In genomic region chr4:75935628-75936027, GRCh38 we compare ENCODE assay signal across 32 cellular contexts. TPM values are rescaled to one million over a fixed set of nuclear protein-coding genes. Genes with fewer than 3 reads are reported as not detected.
DNase-seq lines count a peak whose midpoint lies in the region; ATAC-seq, FAIRE-seq and TF ChIP-seq lines count a peak whose summit lies in the region.
"Had no signal": no experiment of that assay in that cellular context is flagged by ENCODE, and none has a peak within 500 bp of the region (broad histone marks: within the 10 kb centered on the region; RNA-seq: fewer than 3 reads in every experiment).

No MANE protein-coding gene starts in this region.

- POLR2A ChIA-PET in HepG2 (lab: Yijun Ruan, JAX) = no interaction called here

- no peaks in the 10 kb centered on the region for H3K27me3 Mint-ChIP-seq in central memory CD8-positive, alpha-beta T cell
- H3K27me3 Mint-ChIP-seq: CD4-positive, alpha-beta memory T cell; CD4-positive, CD25-positive, alpha-beta regulatory T cell; CD8-positive, alpha-beta memory T cell had no signal

- no peak overlapping the region for H3K4me3 Mint-ChIP-seq in central memory CD8-positive, alpha-beta T cell
- H3K4me3 Mint-ChIP-seq: CD14-positive monocyte had no signal

- intact Hi-C loops in HepG2 (cut with micrococcal nuclease; ENCODE audit: unreplicated experiment) (no loop called here), right lobe of liver (cut with DNase I) (no loop called here)

- peak overlapping the region; percentile 64 for H3K27ac Mint-ChIP-seq in central memory CD8-positive, alpha-beta T cell (ENCODE audit: low read depth)

- BruUV-seq in HepG2 (replicated peaks; lab: Mats Ljungman, UMichigan) = no TSS peak

- peaks cover 24% of the 10 kb centered on the region for H3K4me1 ChIP-seq in HepG2 (ENCODE audit: insufficient read depth, low read length)
- H3K4me1 ChIP-seq in right lobe of liver = peaks cover 0 to 9% (median 4%) of the 10 kb centered on the region in 4 donors
- H3K4me1 ChIP-seq: BE2C had no signal

- CTCF ChIA-PET in HepG2 (lab: Yijun Ruan, JAX; ENCODE audit: low intra/inter-chr PET ratio, low total read pairs) = no interaction called here

- H3K36me3 ChIP-seq in HepG2 (replicated peaks in 1 of 2; ENCODE audit: control insufficient read depth in 1 of 2, insufficient read depth in 2 of 2, low read length in 2 of 2) = no peaks in the 10 kb centered on the region
- H3K36me3 ChIP-seq in right lobe of liver = peaks cover 0 to 25% (median 0%) of the 10 kb centered on the region in 4 donors

- TF ChIP-seq EP300 in HepG2 (IDR thresholded peaks at IDR 0.05; ENCODE audit: low read depth in 2 of 2, low read length in 2 of 2) (no peak), HepG2 (CRISPR knock-in tag; IDR thresholded peaks at IDR 0.05; ENCODE audit: borderline replicate concordance) (no peak)

- peaks cover 31% of the 10 kb centered on the region for H3K36me3 Mint-ChIP-seq in central memory CD8-positive, alpha-beta T cell (ENCODE audit: insufficient read depth)

- no peaks in the 10 kb centered on the region for H3K9me3 ChIP-seq in HepG2 (ENCODE audit: low read length)
- no peaks in the 10 kb centered on the region for H3K9me3 ChIP-seq in right lobe of liver
- H3K9me3 ChIP-seq: BE2C, BLaER1 had no signal

- H3K79me2 ChIP-seq in HepG2 (ENCODE audit: insufficient read depth, low read length) = no peaks in the 10 kb centered on the region

- 81% methylated on average over 1 of the region's 1 CpG for WGBS in HepG2 (ENCODE audit: low lambda C conversion rate)
- WGBS in right lobe of liver (ENCODE audit: insufficient coverage, low coverage, low lambda C conversion rate, missing lambda C conversion rate) = 85% methylated on average over 1 of the region's 1 CpG

- no peaks in the 10 kb centered on the region for H4K20me1 ChIP-seq in HepG2 (ENCODE audit: insufficient read depth, low read length)
- H4K20me1 ChIP-seq: BLaER1 had no signal

- no peak for TF ChIP-seq RAD21 in HepG2 (CRISPR knock-in tag; IDR thresholded peaks at IDR 0.05)

- FAIRE-seq in HepG2 (lab: Jason Lieb, UNC) = no peak
- FAIRE-seq: GM12878, GM12892, GM18507 had no signal

- H3K27ac ChIP-seq in HepG2 (ENCODE audit: extremely low read length, insufficient read depth, low read length) = no peak overlapping the region
- peak overlapping the region in 1 of 3 donors; percentile 6 for H3K27ac ChIP-seq in right lobe of liver
- H3K27ac ChIP-seq in VCaP = peak overlapping the region; percentile 1; the same call in 1 of the 2 replicates
- H3K27ac ChIP-seq: 22Rv1, BLaER1 had no signal

- no peak for TF ChIP-seq POLR2A in HepG2 (IDR thresholded peaks at IDR 0.05; ENCODE audit: insufficient read depth in 1 of 2, low read depth in 2 of 2, low read length in 2 of 2)
- TF ChIP-seq POLR2A in right lobe of liver (IDR thresholded peaks at IDR 0.05) = no peak

- H3K4me1 Mint-ChIP-seq in central memory CD8-positive, alpha-beta T cell = peaks cover 17% of the 10 kb centered on the region

- H3K4me2 ChIP-seq in HepG2 (ENCODE audit: low read depth, low read length) = no peak overlapping the region

- no peak overlapping the region for H2AFZ ChIP-seq in HepG2 (ENCODE audit: low read length)

- ATAC-seq in HepG2 (no peak), right lobe of liver (no peak)
- ATAC-seq in central memory CD8-positive, alpha-beta T cell (replicated peaks; ENCODE audit: extremely low read depth, poor library complexity, severe bottlenecking) = no peak
- ATAC-seq: GM12878 had no signal

- DNase-seq in HepG2 (ENCODE audit: low spot score) (no peak), right lobe of liver (no peak), NCI-H69 (lab: John Stamatoyannopoulos, UW) (no peak), NCI-H2029 (lab: John Stamatoyannopoulos, UW) (no peak), NOMO-1 treated with DMSO at 0.1 percent for 48 hours (lab: John Stamatoyannopoulos, UW; ENCODE audit: unreplicated experiment) (no peak)
- DNase-seq in central memory CD8-positive, alpha-beta T cell (ENCODE audit: low spot score in 2 of 2) = no peak
- DNase-seq: ACHN; BE2C; C1 segment of cervical spinal cord; CD4-positive, alpha-beta memory T cell; CD4-positive, CD25-positive, alpha-beta regulatory T cell; CD8-positive, alpha-beta memory T cell; COR-L47; DMS 273 treated with DMSO at 0.1 percent for 48 hours; DMS153; DMS53; DMS79; DND-41; EL; GDM1 had no signal

- H3K27me3 ChIP-seq in HepG2 (ENCODE audit: control insufficient read depth in 1 of 2, insufficient read depth in 2 of 2, low read length in 2 of 2) = no peaks in the 10 kb centered on the region
- no peaks in the 10 kb centered on the region for H3K27me3 ChIP-seq in right lobe of liver
- H3K27me3 ChIP-seq: BE2C, BLaER1 had no signal

- in situ Hi-C loops in HepG2 (cut with HindIII; ENCODE audit: extremely low pct_ligation_motif_present, low pct_unique_long_range_greater_than_20kb) = no loop called here

- H3K9ac ChIP-seq in HepG2 (ENCODE audit: insufficient read depth, low read depth, low read length) = no peak overlapping the region
- H3K9ac ChIP-seq: BLaER1 had no signal

- TF ChIP-seq CTCF in HepG2 (CRISPR knock-in tag; IDR thresholded peaks at IDR 0.05) = no peak
- TF ChIP-seq CTCF in right lobe of liver (IDR thresholded peaks at IDR 0.05) = no peak
- no peak for TF ChIP-seq CTCF in VCaP (conservative IDR thresholded peaks at IDR 0.05)

- H3K9me3 Mint-ChIP-seq in central memory CD8-positive, alpha-beta T cell = no peaks in the 10 kb centered on the region
- H3K9me3 Mint-ChIP-seq: CD14-positive monocyte; CD4-positive, CD25-positive, alpha-beta regulatory T cell; CD8-positive, alpha-beta memory T cell had no signal

- H3K4me3 ChIP-seq in HepG2 (replicated peaks in 1 of 3; ENCODE audit: insufficient read depth in 1 of 3, low read depth in 2 of 3, low read length in 3 of 3) (no peak overlapping the region), right lobe of liver (no peak overlapping the region)
- H3K4me3 ChIP-seq: BLaER1, GM12878 had no signal

RNA-seq across cellular contexts. Expression of gene NAAA, which starts 5.2 kb away (rescaled TPM):
- total RNA-seq in HepG2 (2016; rRNA removed; fragmentation: Illumina TruSeq; extraction: Trizol) = 11.7 and 24.6 TPM in 2 replicates
- 5.7 and 7.9 TPM in 2 replicates for total RNA-seq in HepG2 (2016; cell fraction: cytosol; rRNA removed; fragmentation: Illumina TruSeq; extraction: Trizol; ENCODE audit: low read depth)
- 13.0 and 26.7 TPM in 2 replicates for total RNA-seq in HepG2 (2016; cell fraction: insoluble cytoplasmic fraction; rRNA removed; fragmentation: Illumina TruSeq; extraction: Trizol)
- total RNA-seq in HepG2 (2016; cell fraction: membrane; rRNA removed; fragmentation: Illumina TruSeq; extraction: Trizol) = 8.6 and 10.7 TPM in 2 replicates
- 19.9 and 25.7 TPM in 2 replicates for total RNA-seq in HepG2 (2016; cell fraction: nucleus; rRNA removed; fragmentation: Illumina TruSeq; extraction: Trizol)
- polyA plus RNA-seq in HepG2 (2011; rRNA removed) = 20.4 and 22.4 TPM in 2 replicates
- polyA plus RNA-seq in HepG2 (2011; cell fraction: cytosol; rRNA removed) = 22.3 and 22.8 TPM in 2 replicates
- polyA plus RNA-seq in HepG2 (2011; cell fraction: nucleus; rRNA removed) = 14.0 and 16.1 TPM in 2 replicates
- 9.9 and 10.4 TPM in 2 replicates for polyA plus RNA-seq in HepG2 (2012)
- polyA plus RNA-seq in HepG2 (2016; cell fraction: cytosol; fragmentation: Illumina TruSeq; extraction: Trizol; ENCODE audit: low read depth) = 4.8 and 5.8 TPM in 2 replicates
- polyA plus RNA-seq in HepG2 (2016; cell fraction: insoluble cytoplasmic fraction; fragmentation: Illumina TruSeq; extraction: Trizol; ENCODE audit: low read depth) = 12.0 and 15.6 TPM in 2 replicates
- 5.7 and 9.8 TPM in 2 replicates for polyA plus RNA-seq in HepG2 (2016; cell fraction: membrane; fragmentation: Illumina TruSeq; extraction: Trizol; ENCODE audit: low read depth)
- polyA plus RNA-seq in HepG2 (2016; cell fraction: nucleus; fragmentation: Illumina TruSeq; extraction: Trizol; ENCODE audit: insufficient read depth, low read depth) = 39.7 and 40.4 TPM in 2 replicates
- polyA minus RNA-seq in HepG2 (2011; rRNA and poly(A)+ RNA removed; ENCODE audit: low replicate concordance) = 23.2 and 29.3 TPM in 2 replicates
- 8.3 and 11.3 TPM in 2 replicates for polyA minus RNA-seq in HepG2 (2011; cell fraction: cytosol; rRNA and poly(A)+ RNA removed)
- 15.3 and 17.0 TPM in 2 replicates for polyA minus RNA-seq in HepG2 (2011; cell fraction: nucleus; rRNA and poly(A)+ RNA removed)
- 10 to 100 TPM; 24.2 to 80.7 (median 41.9) TPM for total RNA-seq in right lobe of liver

RNA-seq across cellular contexts. Expression of gene PPEF2, which starts 33.4 kb away (rescaled TPM):
- total RNA-seq in HepG2 (2016; rRNA removed; fragmentation: Illumina TruSeq; extraction: Trizol) (not detected in 2 replicates), right lobe of liver (not detected)
- total RNA-seq in HepG2 (2016; cell fraction: cytosol; rRNA removed; fragmentation: Illumina TruSeq; extraction: Trizol; ENCODE audit: low read depth) = not detected in 2 replicates
- total RNA-seq in HepG2 (2016; cell fraction: insoluble cytoplasmic fraction; rRNA removed; fragmentation: Illumina TruSeq; extraction: Trizol) = not detected in 2 replicates
- total RNA-seq in HepG2 (2016; cell fraction: membrane; rRNA removed; fragmentation: Illumina TruSeq; extraction: Trizol) = not detected in 2 replicates
- not detected in 2 replicates for total RNA-seq in HepG2 (2016; cell fraction: nucleus; rRNA removed; fragmentation: Illumina TruSeq; extraction: Trizol)
- polyA plus RNA-seq in HepG2 (2011; rRNA removed) = 0.01 and 0.04 TPM in 2 replicates
- polyA plus RNA-seq in HepG2 (2011; cell fraction: cytosol; rRNA removed) = not detected in 2 replicates
- 0.10 and 0.14 TPM in 2 replicates for polyA plus RNA-seq in HepG2 (2011; cell fraction: nucleus; rRNA removed)
- polyA plus RNA-seq in HepG2 (2012) = not detected in 2 replicates
- polyA plus RNA-seq in HepG2 (2016; cell fraction: cytosol; fragmentation: Illumina TruSeq; extraction: Trizol; ENCODE audit: low read depth) = not detected in 2 replicates
- not detected in 2 replicates for polyA plus RNA-seq in HepG2 (2016; cell fraction: insoluble cytoplasmic fraction; fragmentation: Illumina TruSeq; extraction: Trizol; ENCODE audit: low read depth)
- not detected in 2 replicates for polyA plus RNA-seq in HepG2 (2016; cell fraction: membrane; fragmentation: Illumina TruSeq; extraction: Trizol; ENCODE audit: low read depth)
- not detected in 2 replicates for polyA plus RNA-seq in HepG2 (2016; cell fraction: nucleus; fragmentation: Illumina TruSeq; extraction: Trizol; ENCODE audit: insufficient read depth, low read depth)
- polyA minus RNA-seq in HepG2 (2011; rRNA and poly(A)+ RNA removed; ENCODE audit: low replicate concordance) = not detected in 2 replicates
- not detected in 2 replicates for polyA minus RNA-seq in HepG2 (2011; cell fraction: cytosol; rRNA and poly(A)+ RNA removed)
- polyA minus RNA-seq in HepG2 (2011; cell fraction: nucleus; rRNA and poly(A)+ RNA removed) = not detected in 2 replicates
- total RNA-seq: A172; A673; CD4-positive, CD25-positive, alpha-beta regulatory T cell; Daoy; G401; GM12878 had no signal
- polyA plus RNA-seq: AG04450; CD14-positive monocyte; CD4-positive, alpha-beta memory T cell; CD4-positive, CD25-positive, alpha-beta regulatory T cell; CD8-positive, alpha-beta memory T cell; GM12878 had no signal

RNA-seq across cellular contexts. Expression of gene SDAD1, which starts 55.1 kb away (rescaled TPM):
- total RNA-seq in HepG2 (2016; rRNA removed; fragmentation: Illumina TruSeq; extraction: Trizol) = 33.1 and 45.1 TPM in 2 replicates
- total RNA-seq in HepG2 (2016; cell fraction: cytosol; rRNA removed; fragmentation: Illumina TruSeq; extraction: Trizol; ENCODE audit: low read depth) = 9.7 and 11.5 TPM in 2 replicates
- 34.2 and 44.9 TPM in 2 replicates for total RNA-seq in HepG2 (2016; cell fraction: insoluble cytoplasmic fraction; rRNA removed; fragmentation: Illumina TruSeq; extraction: Trizol)
- 19.5 and 22.8 TPM in 2 replicates for total RNA-seq in HepG2 (2016; cell fraction: membrane; rRNA removed; fragmentation: Illumina TruSeq; extraction: Trizol)
- total RNA-seq in HepG2 (2016; cell fraction: nucleus; rRNA removed; fragmentation: Illumina TruSeq; extraction: Trizol) = 34.1 and 38.0 TPM in 2 replicates
- polyA plus RNA-seq in HepG2 (2011; rRNA removed) = 11.8 and 18.6 TPM in 2 replicates
- 5.6 and 9.9 TPM in 2 replicates for polyA plus RNA-seq in HepG2 (2011; cell fraction: cytosol; rRNA removed)
- polyA plus RNA-seq in HepG2 (2011; cell fraction: nucleus; rRNA removed) = 9.0 and 10.3 TPM in 2 replicates
- 22.5 and 24.6 TPM in 2 replicates for polyA plus RNA-seq in HepG2 (2012)
- 4.7 and 4.9 TPM in 2 replicates for polyA plus RNA-seq in HepG2 (2016; cell fraction: cytosol; fragmentation: Illumina TruSeq; extraction: Trizol; ENCODE audit: low read depth)
- polyA plus RNA-seq in HepG2 (2016; cell fraction: insoluble cytoplasmic fraction; fragmentation: Illumina TruSeq; extraction: Trizol; ENCODE audit: low read depth) = 39.7 and 41.5 TPM in 2 replicates
- 7.9 and 9.6 TPM in 2 replicates for polyA plus RNA-seq in HepG2 (2016; cell fraction: membrane; fragmentation: Illumina TruSeq; extraction: Trizol; ENCODE audit: low read depth)
- 40.2 and 41.1 TPM in 2 replicates for polyA plus RNA-seq in HepG2 (2016; cell fraction: nucleus; fragmentation: Illumina TruSeq; extraction: Trizol; ENCODE audit: insufficient read depth, low read depth)
- 6.1 and 11.1 TPM in 2 replicates for polyA minus RNA-seq in HepG2 (2011; rRNA and poly(A)+ RNA removed; ENCODE audit: low replicate concordance)
- polyA minus RNA-seq in HepG2 (2011; cell fraction: cytosol; rRNA and poly(A)+ RNA removed) = 13.5 and 16.3 TPM in 2 replicates
- polyA minus RNA-seq in HepG2 (2011; cell fraction: nucleus; rRNA and poly(A)+ RNA removed) = 23.3 and 27.8 TPM in 2 replicates
- total RNA-seq in right lobe of liver = 10 to 100 TPM; 11.6 to 21.3 (median 17.2) TPM
